In the genomic region with DNA sequence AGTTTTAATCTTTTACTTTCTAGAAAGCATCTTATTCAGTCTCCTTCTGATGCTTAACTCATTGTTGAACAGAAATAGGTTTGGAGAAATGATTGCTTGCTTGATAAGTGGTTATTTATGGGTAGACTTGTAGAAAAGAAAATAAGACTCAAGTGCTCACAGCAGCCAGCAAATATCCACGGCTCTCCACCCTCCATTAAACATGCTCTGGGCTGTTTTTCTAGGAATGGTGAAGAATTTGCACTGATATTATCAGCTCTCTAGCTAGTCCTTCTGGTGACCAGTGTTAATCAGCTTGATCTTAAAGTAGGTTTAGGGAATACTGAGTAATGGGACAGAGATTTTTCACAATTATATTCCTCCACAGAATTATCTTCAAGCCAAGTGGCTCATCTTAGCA, we compare ENCODE assay signal across 22 cellular contexts.
"Had no signal": no experiment of that assay in that cellular context is flagged by ENCODE, and none has a peak within 500 bp of the region (broad histone marks: within the 10 kb centered on the region; RNA-seq: fewer than 3 reads in every experiment).

No MANE protein-coding gene starts in this region.

- H3K27ac ChIP-seq: heart left ventricle, left lung, right atrium auricular region had no signal

- H3K4me3 ChIP-seq: heart left ventricle, left lung, right atrium auricular region had no signal

- H3K36me3 Mint-ChIP-seq: naive thymus-derived CD8-positive, alpha-beta T cell; T-cell had no signal

- H3K27me3 ChIP-seq: heart left ventricle, left lung, right atrium auricular region had no signal

- H3K4me3 Mint-ChIP-seq: activated naive CD4-positive, alpha-beta T cell treated with anti-CD3 and anti-CD28 coated beads for 36 hours; activated naive CD8-positive, alpha-beta T cell treated with anti-CD3 and anti-CD28 coated beads, Interleukin-2, amount 50 U/mL, for 24 hours; activated T-helper 17 cell treated with anti-CD3 and anti-CD28 coated beads, Interleukin-2, amount 50 U/mL, for 72 hours; endodermal cell; naive thymus-derived CD8-positive, alpha-beta T cell; T-cell; type B pancreatic cell had no signal

- H3K4me1 ChIP-seq: left lung had no signal

- H3K27ac Mint-ChIP-seq: activated naive CD4-positive, alpha-beta T cell treated with anti-CD3 and anti-CD28 coated beads for 36 hours; activated naive CD8-positive, alpha-beta T cell treated with anti-CD3 and anti-CD28 coated beads, Interleukin-2, amount 50 U/mL, for 24 hours; activated T-helper 17 cell treated with anti-CD3 and anti-CD28 coated beads, Interleukin-2, amount 50 U/mL, for 72 hours; endodermal cell; naive thymus-derived CD8-positive, alpha-beta T cell; T-cell; type B pancreatic cell had no signal

- DNase-seq: activated CD4-positive, alpha-beta T cell treated with anti-CD3 and anti-CD28 coated beads, Interleukin-2, amount 50 U/mL, for 4 hours; activated CD4-positive, CD25-positive, alpha-beta regulatory T cell treated with anti-CD3 and anti-CD28 coated beads, Interleukin-2, amount 50 U/mL, for 72 hours; activated naive CD4-positive, alpha-beta T cell treated with anti-CD3 and anti-CD28 coated beads for 36 hours; activated naive CD8-positive, alpha-beta T cell treated with anti-CD3 and anti-CD28 coated beads, Interleukin-2, amount 50 U/mL, for 24 hours; aorta; dermis blood vessel endothelial cell; endodermal cell; heart left ventricle; left lung; mammary epithelial cell; naive thymus-derived CD8-positive, alpha-beta T cell; stimulated activated CD4-positive, alpha-beta T cell treated with anti-CD3 and anti-CD28 coated beads, Interleukin-15, amount 100 ng/mL, for 24 hours; stimulated activated CD4-positive, alpha-beta T cell treated with anti-CD3 and anti-CD28 coated beads, Interleukin-4, amount 100 ng/mL, for 1 hour; stimulated activated naive CD4-positive, alpha-beta T cell; T-cell; T-helper 9 cell had no signal

- H3K9me3 Mint-ChIP-seq: activated naive CD4-positive, alpha-beta T cell treated with anti-CD3 and anti-CD28 coated beads for 36 hours; activated naive CD8-positive, alpha-beta T cell treated with anti-CD3 and anti-CD28 coated beads, Interleukin-2, amount 50 U/mL, for 24 hours; activated T-helper 17 cell treated with anti-CD3 and anti-CD28 coated beads, Interleukin-2, amount 50 U/mL, for 72 hours; endodermal cell; naive thymus-derived CD8-positive, alpha-beta T cell; T-cell; type B pancreatic cell had no signal

- H3K9me3 ChIP-seq: heart left ventricle, left lung, right atrium auricular region had no signal

- FAIRE-seq: bronchial epithelial cell, frontal cortex, islet of Langerhans had no signal

- H3K4me1 Mint-ChIP-seq: activated naive CD8-positive, alpha-beta T cell treated with anti-CD3 and anti-CD28 coated beads, Interleukin-2, amount 50 U/mL, for 24 hours; activated T-helper 17 cell treated with anti-CD3 and anti-CD28 coated beads, Interleukin-2, amount 50 U/mL, for 72 hours; naive thymus-derived CD8-positive, alpha-beta T cell; T-cell had no signal

- H3K27me3 Mint-ChIP-seq: activated naive CD8-positive, alpha-beta T cell treated with anti-CD3 and anti-CD28 coated beads, Interleukin-2, amount 50 U/mL, for 24 hours; type B pancreatic cell had no signal

- ATAC-seq: activated naive CD8-positive, alpha-beta T cell treated with anti-CD3 and anti-CD28 coated beads, Interleukin-2, amount 50 U/mL, for 24 hours; activated T-helper 17 cell treated with anti-CD3 and anti-CD28 coated beads, Interleukin-2, amount 50 U/mL, for 72 hours; heart left ventricle; left lung; naive thymus-derived CD8-positive, alpha-beta T cell; T-cell had no signal
